In the genomic region with DNA sequence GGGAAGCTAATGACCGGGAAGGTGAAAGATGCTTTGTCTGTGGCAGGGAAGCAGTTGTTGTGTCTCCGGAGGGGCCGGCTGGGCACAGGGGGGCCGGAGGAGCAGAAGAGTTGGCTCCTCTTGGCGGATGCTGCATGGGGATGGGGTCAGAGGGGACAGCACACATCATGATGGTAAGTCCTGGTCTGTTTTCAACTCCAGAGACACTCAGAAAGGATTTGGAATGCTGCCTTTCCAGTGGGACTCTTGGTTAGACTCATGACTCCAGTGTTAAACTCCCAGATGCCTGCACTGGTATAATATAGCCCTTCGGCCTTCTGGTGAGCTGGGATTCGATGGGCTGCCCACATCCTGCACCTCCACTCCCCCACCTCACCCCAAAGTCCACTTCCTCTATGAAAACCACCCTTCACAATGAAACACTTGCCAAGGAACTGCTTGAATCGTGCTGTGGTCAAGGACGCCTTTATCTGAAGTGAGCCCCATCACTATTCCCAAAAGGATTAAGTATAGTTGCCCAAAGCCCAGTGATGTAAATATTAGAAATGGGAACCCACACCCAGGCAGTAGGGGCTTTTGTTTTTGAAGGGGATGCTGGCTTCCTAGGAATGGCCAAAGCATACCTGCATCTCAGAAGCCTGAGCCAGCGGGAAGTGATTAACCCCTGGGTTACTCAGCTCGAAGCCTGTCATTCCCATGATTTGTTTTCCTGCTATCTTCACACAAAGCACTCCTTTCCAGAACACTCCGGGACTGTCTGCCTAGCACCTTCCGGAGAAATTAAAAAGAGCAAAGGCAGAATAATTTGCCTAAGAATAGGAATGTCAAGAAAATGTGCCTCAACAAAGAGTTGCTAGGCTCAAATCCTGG, we compare ENCODE assay signal across 14 cellular contexts. TPM values are rescaled to one million over a fixed set of nuclear protein-coding genes. Genes with fewer than 3 reads are reported as not detected.
DNase-seq lines count a peak whose midpoint lies in the region; ATAC-seq and TF ChIP-seq lines count a peak whose summit lies in the region.
"Had no signal": no experiment of that assay in that cellular context is flagged by ENCODE, and none has a peak within 500 bp of the region (broad histone marks: within the 10 kb centered on the region; RNA-seq: fewer than 3 reads in every experiment).

No MANE protein-coding gene starts in this region.

- H3K4me3 Mint-ChIP-seq in GM23338, result peak overlapping the region; percentile 42
- H3K4me3 Mint-ChIP-seq in activated T-helper 1 cell treated with anti-CD3 and anti-CD28 coated beads, Interleukin-12 subunit alpha, Interleukin-12 subunit beta, Interleukin-2, Interleukin-4 antibody, amounts not matched to agents 30 ng/mL and 10 ng/mL and 1 ng/mL, durations not matched to agents 14 hours and 24 hours and 36 hours, result no peak overlapping the region

- H3K9me2 ChIP-seq in GM23338 (ENCODE audit: insufficient read depth) (no peaks in the 10 kb centered on the region), hepatocyte (replicated peaks; ENCODE audit: insufficient read depth) (no peaks in the 10 kb centered on the region)

- peak overlapping the region; percentile 24; the same call in 1 of the 2 replicates for H3K4me3 ChIP-seq in GM23338
- H3K4me3 ChIP-seq in Panc1 (ENCODE audit: low read depth in 2 of 2, low read length in 2 of 2), result no peak overlapping the region; a peak in 1 of 4 replicates
- H3K4me3 ChIP-seq in hepatocyte, result no peak overlapping the region
- no peak overlapping the region for H3K4me3 ChIP-seq in parathyroid adenoma (ENCODE audit: low read depth, low read length)
- H3K4me3 ChIP-seq: left lung, tibial nerve had no signal

- 80% methylated on average over 13 of the region's 13 CpGs for WGBS in hepatocyte (ENCODE audit: low lambda C conversion rate, missing lambda C conversion rate)

- H3K27me3 ChIP-seq in GM23338 (ENCODE audit: insufficient read depth), result no peaks in the 10 kb centered on the region
- H3K27me3 ChIP-seq in Panc1 (ENCODE audit: control insufficient read depth, insufficient read depth, low read length), result no peaks in the 10 kb centered on the region
- H3K27me3 ChIP-seq in hepatocyte, result no peaks in the 10 kb centered on the region
- no peaks in the 10 kb centered on the region for H3K27me3 ChIP-seq in parathyroid adenoma (ENCODE audit: control insufficient read depth, insufficient read depth, low read length)
- H3K27me3 ChIP-seq: left lung, tibial nerve had no signal

- no TSS peak for BruUV-seq in Panc1 (replicated peaks; lab: Mats Ljungman, UMichigan)

- peaks cover 12% of the 10 kb centered on the region for H3K27me3 Mint-ChIP-seq in GM23338 (ENCODE audit: insufficient read depth, low read depth, poor library complexity)
- no peaks in the 10 kb centered on the region for H3K27me3 Mint-ChIP-seq in activated T-helper 1 cell treated with anti-CD3 and anti-CD28 coated beads, Interleukin-12 subunit alpha, Interleukin-12 subunit beta, Interleukin-2, Interleukin-4 antibody, amounts not matched to agents 30 ng/mL and 10 ng/mL and 1 ng/mL, durations not matched to agents 14 hours and 24 hours and 36 hours (ENCODE audit: insufficient read depth)

- H2AFZ ChIP-seq in GM23338 (no peak overlapping the region), hepatocyte (no peak overlapping the region), parathyroid adenoma (peak overlapping the region; percentile 42)

- H3F3A ChIP-seq in GM23338 (replicated peaks; ENCODE audit: low read depth), result peaks cover 21% of the 10 kb centered on the region

- ATAC-seq in GM23338 (peak; percentile 64), Panc1 (no peak), HG03565 (IDR thresholded peaks at IDR 0.05; ENCODE audit: unreplicated experiment) (no peak)
- ATAC-seq: HepG2 had no signal

- H3K4me1 Mint-ChIP-seq in GM23338, result peaks cover 69% of the 10 kb centered on the region
- H3K4me1 Mint-ChIP-seq in activated T-helper 1 cell treated with anti-CD3 and anti-CD28 coated beads, Interleukin-12 subunit alpha, Interleukin-12 subunit beta, Interleukin-2, Interleukin-4 antibody, amounts not matched to agents 30 ng/mL and 10 ng/mL and 1 ng/mL, durations not matched to agents 14 hours and 24 hours and 36 hours (ENCODE audit: low read depth), result peaks cover 6% of the 10 kb centered on the region

- H3K9me3 ChIP-seq in Panc1 (ENCODE audit: control insufficient read depth, insufficient read depth, low read depth, low read length), result no peaks in the 10 kb centered on the region
- H3K9me3 ChIP-seq in hepatocyte (ENCODE audit: low read depth), result no peaks in the 10 kb centered on the region
- no peaks in the 10 kb centered on the region for H3K9me3 ChIP-seq in parathyroid adenoma (ENCODE audit: control insufficient read depth, low read length)
- H3K9me3 ChIP-seq: left lung, tibial nerve had no signal

- in situ Hi-C loops in Panc1 (cut with HindIII; ENCODE audit: low pct_unique_long_range_greater_than_20kb, low sequenced_read_pairs), result no loop called here

- POLR2A ChIA-PET in Panc1 (lab: Charles Lee), result no interaction called here

- DNase-seq in GM23338 (ENCODE audit: low spot score) (peak; percentile 86), Panc1 (ENCODE audit: low read depth, low spot score) (no peak), hepatocyte (ENCODE audit: low spot score) (no peak), GM03348 (ENCODE audit: low spot score) (no peak), SIG-M5 treated with dmso at 0.1 percent for 504 hours (lab: John Stamatoyannopoulos, UW; ENCODE audit: unreplicated experiment) (no peak)
- DNase-seq in activated T-helper 1 cell treated with anti-CD3 and anti-CD28 coated beads, Interleukin-12 subunit alpha, Interleukin-12 subunit beta, Interleukin-2, Interleukin-4 antibody, amounts not matched to agents 30 ng/mL and 10 ng/mL and 1 ng/mL, durations not matched to agents 14 hours and 24 hours and 36 hours (ENCODE audit: low spot score), result no peak
- DNase-seq: activated gamma-delta T cell treated with Interleukin-2 at 50 U/mL for 16 hours, left lung, NCI-H526 treated with DMSO at 0.1 percent for 48 hours, T-helper 9 cell had no signal

- intact Hi-C loops in Panc1 (cut with micrococcal nuclease; ENCODE audit: unreplicated experiment), result no loop called here
- intact Hi-C loops in activated T-helper 1 cell treated with anti-CD3 and anti-CD28 coated beads, Interleukin-12 subunit alpha, Interleukin-12 subunit beta, Interleukin-2, Interleukin-4 antibody, amounts not matched to agents 30 ng/mL and 10 ng/mL and 1 ng/mL, durations not matched to agents 14 hours and 24 hours and 36 hours (cut with micrococcal nuclease), result no loop called here

- no peak overlapping the region for H3K9ac ChIP-seq in parathyroid adenoma

- H3K27ac Mint-ChIP-seq in GM23338, result peak overlapping the region; percentile 89
- H3K27ac Mint-ChIP-seq in activated T-helper 1 cell treated with anti-CD3 and anti-CD28 coated beads, Interleukin-12 subunit alpha, Interleukin-12 subunit beta, Interleukin-2, Interleukin-4 antibody, amounts not matched to agents 30 ng/mL and 10 ng/mL and 1 ng/mL, durations not matched to agents 14 hours and 24 hours and 36 hours, result no peak overlapping the region

- H3K4me1 ChIP-seq in GM23338 (ENCODE audit: insufficient read depth), result peaks cover 49% of the 10 kb centered on the region
- H3K4me1 ChIP-seq in Panc1 (ENCODE audit: control insufficient read depth, insufficient read depth, low read length), result peaks cover 6% of the 10 kb centered on the region; the same call in 1 of the 2 replicates
- peaks cover 3% of the 10 kb centered on the region for H3K4me1 ChIP-seq in hepatocyte (ENCODE audit: insufficient read depth)
- H3K4me1 ChIP-seq in parathyroid adenoma, result no peaks in the 10 kb centered on the region

- peaks cover 8% of the 10 kb centered on the region; the same call in 1 of the 3 replicates for H3K36me3 Mint-ChIP-seq in GM23338 (ENCODE audit: low read depth)
- no peaks in the 10 kb centered on the region for H3K36me3 Mint-ChIP-seq in activated T-helper 1 cell treated with anti-CD3 and anti-CD28 coated beads, Interleukin-12 subunit alpha, Interleukin-12 subunit beta, Interleukin-2, Interleukin-4 antibody, amounts not matched to agents 30 ng/mL and 10 ng/mL and 1 ng/mL, durations not matched to agents 14 hours and 24 hours and 36 hours (ENCODE audit: low read depth)

- CTCF ChIA-PET in Panc1 (lab: Charles Lee), result no interaction called here

- H4K20me1 ChIP-seq in GM23338 (replicated peaks; ENCODE audit: insufficient read depth) (no peaks in the 10 kb centered on the region), hepatocyte (ENCODE audit: insufficient read depth, poor library complexity, severe bottlenecking) (no peaks in the 10 kb centered on the region)

- TF ChIP-seq CTCF in GM23338 (conservative IDR thresholded peaks at IDR 0.05; ENCODE audit: low read depth in 2 of 2) (no peak), Panc1 (IDR thresholded peaks at IDR 0.05) (no peak), hepatocyte (IDR thresholded peaks at IDR 0.05; ENCODE audit: poor library complexity) (no peak), parathyroid adenoma (IDR thresholded peaks at IDR 0.05) (no peak)

- H3K79me2 ChIP-seq in GM23338 (replicated peaks; ENCODE audit: insufficient read depth), result no peaks in the 10 kb centered on the region
- H3K79me2 ChIP-seq in hepatocyte, result no peaks in the 10 kb centered on the region
- H3K79me2 ChIP-seq in parathyroid adenoma, result no peaks in the 10 kb centered on the region

- H3K36me3 ChIP-seq in GM23338 (ENCODE audit: insufficient read depth) (no peaks in the 10 kb centered on the region), Panc1 (ENCODE audit: control insufficient read depth, insufficient read depth, low read length) (peaks cover under 1% of the 10 kb centered on the region), hepatocyte (replicated peaks; ENCODE audit: insufficient read depth, low read depth) (no peaks in the 10 kb centered on the region), parathyroid adenoma (ENCODE audit: control insufficient read depth, insufficient read depth, low read length) (no peaks in the 10 kb centered on the region)

- H3K4me2 ChIP-seq in GM23338, result peak overlapping the region; percentile 68
- peak overlapping the region; percentile 34 for H3K4me2 ChIP-seq in hepatocyte
- H3K4me2 ChIP-seq in parathyroid adenoma (ENCODE audit: low read length), result no peak overlapping the region

- H3K9me3 Mint-ChIP-seq in GM23338, result no peaks in the 10 kb centered on the region
- H3K9me3 Mint-ChIP-seq in activated T-helper 1 cell treated with anti-CD3 and anti-CD28 coated beads, Interleukin-12 subunit alpha, Interleukin-12 subunit beta, Interleukin-2, Interleukin-4 antibody, amounts not matched to agents 30 ng/mL and 10 ng/mL and 1 ng/mL, durations not matched to agents 14 hours and 24 hours and 36 hours, result no peaks in the 10 kb centered on the region

- H3K27ac ChIP-seq in GM23338 (ENCODE audit: low read depth) (peak overlapping the region; percentile 96), Panc1 (ENCODE audit: low read length) (peak overlapping the region; percentile 45; the same call in 1 of the 2 replicates), hepatocyte (no peak overlapping the region), parathyroid adenoma (no peak overlapping the region)

RNA-seq across cellular contexts. Expression of a gene that starts 33.8 kb away (rescaled TPM):
- total RNA-seq in GM23338 (2014; rRNA removed; shearing (Covaris generic)), result 412 and 449 TPM in 2 replicates
- polyA plus RNA-seq in GM23338 (2016; fragmentation: Nextera tagmentation; extraction: Ambion mirVana) (913 and 929 TPM in 2 replicates), hepatocyte (353 and 477 TPM in 2 replicates)
- total RNA-seq in Panc1 (2021; ENCODE audit: unreplicated experiment) (298 TPM), hepatocyte (283 and 291 TPM in 2 replicates)
- 243 TPM for polyA plus RNA-seq in Panc1 (2012; ENCODE audit: insufficient read length)
- 9.3 and 9.7 TPM in 2 replicates for total RNA-seq in activated T-helper 1 cell treated with anti-CD3 and anti-CD28 coated beads, Interleukin-12 subunit alpha, Interleukin-12 subunit beta, Interleukin-2, Interleukin-4 antibody, amounts not matched to agents 30 ng/mL and 10 ng/mL and 1 ng/mL, durations not matched to agents 14 hours and 24 hours and 36 hours

RNA-seq across cellular contexts. Expression of a gene that starts 45.3 kb away (rescaled TPM):
- total RNA-seq in GM23338 (2014; rRNA removed; shearing (Covaris generic)), result 15.2 and 18.6 TPM in 2 replicates
- 20.9 and 21.3 TPM in 2 replicates for polyA plus RNA-seq in GM23338 (2016; fragmentation: Nextera tagmentation; extraction: Ambion mirVana)
- 18.4 TPM for total RNA-seq in Panc1 (2021; ENCODE audit: unreplicated experiment)
- 12.5 TPM for polyA plus RNA-seq in Panc1 (2012; ENCODE audit: insufficient read length)
- 19.6 and 31.0 TPM in 2 replicates for total RNA-seq in hepatocyte
- 19.2 and 26.5 TPM in 2 replicates for polyA plus RNA-seq in hepatocyte
- 13.7 and 15.1 TPM in 2 replicates for total RNA-seq in activated T-helper 1 cell treated with anti-CD3 and anti-CD28 coated beads, Interleukin-12 subunit alpha, Interleukin-12 subunit beta, Interleukin-2, Interleukin-4 antibody, amounts not matched to agents 30 ng/mL and 10 ng/mL and 1 ng/mL, durations not matched to agents 14 hours and 24 hours and 36 hours

Comparison
In these comparisons a context has a peak if more than half of its experiments do, and no peak if none do; other contexts are left out.
1. H3K27ac ChIP-seq: peak in GM23338 (single experiment) and Panc1 (single experiment); none in hepatocyte (single experiment) and parathyroid adenoma (single experiment).
2. RNA of a gene that starts 33.8 kb away (total RNA-seq): 412 to 449 TPM in GM23338, 298 TPM in Panc1 (single experiment) and 283 to 291 TPM in hepatocyte; 9.3 to 9.7 TPM in activated T-helper 1 cell treated with anti-CD3 and anti-CD28 coated beads, Interleukin-12 subunit alpha, Interleukin-12 subunit beta, Interleukin-2, Interleukin-4 antibody, amounts not matched to agents 30 ng/mL and 10 ng/mL and 1 ng/mL, durations not matched to agents 14 hours and 24 hours and 36 hours; every median in the first group is over 10 times any median in the second.